In genomic region chr20:60525397-60525796, GRCh38 we compare ENCODE assay signal across 11 cellular contexts.
"Had no signal": no experiment of that assay in that cellular context is flagged by ENCODE, and none has a peak within 500 bp of the region (broad histone marks: within the 10 kb centered on the region; RNA-seq: fewer than 3 reads in every experiment).

No MANE protein-coding gene starts in this region.

- H3K4me1 ChIP-seq: HAP-1 had no signal

- H3K4me2 ChIP-seq: GM23338 had no signal

- H3K27ac ChIP-seq: GM23248 had no signal

- H3K36me3 ChIP-seq: HAP-1 had no signal

- DNase-seq: GM23248, GOT3, H7, H9, HCEC 1CT, HFFc6 had no signal

- H3K4me3 ChIP-seq: GM23248, GM23338, HAP-1 had no signal

- ATAC-seq: GM23338, HCT116 had no signal

- H2AFZ ChIP-seq: GM23248, GM23338 had no signal

- H3K9ac ChIP-seq: GM23248 had no signal

- FAIRE-seq: H1, H54 had no signal

- H3K9me3 ChIP-seq: HAP-1 had no signal
